In the genomic region with DNA sequence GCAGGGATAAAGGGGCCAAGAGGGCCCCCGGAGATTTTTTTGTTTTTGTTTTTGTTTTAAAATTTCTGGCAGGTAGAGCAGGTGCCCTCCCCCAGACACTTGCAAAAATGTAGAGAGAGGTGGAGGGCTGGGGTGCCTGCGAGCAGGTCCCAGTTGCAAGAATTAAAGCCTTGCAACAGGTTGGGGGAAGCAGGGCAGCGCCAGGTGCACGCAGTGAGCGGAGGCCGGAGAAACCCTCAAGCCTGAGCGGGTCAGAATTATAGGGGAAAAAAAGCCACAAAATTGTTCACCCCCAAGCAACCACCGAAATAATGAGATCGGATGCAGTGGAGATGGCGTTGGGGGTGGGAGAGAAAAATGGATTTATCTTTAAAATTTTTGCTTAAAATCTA, we compare ENCODE assay signal across 8 cellular contexts. TPM values are rescaled to one million over a fixed set of nuclear protein-coding genes. Genes with fewer than 3 reads are reported as not detected.
A peak's percentile ranks its signal among the peaks of the same experiment; 100 is the strongest.
DNase-seq lines count a peak whose midpoint lies in the region; ATAC-seq lines count a peak whose summit lies in the region.

No MANE protein-coding gene starts in this region.

- H3K4me1 Mint-ChIP-seq in activated naive CD8-positive, alpha-beta T cell treated with anti-CD3 and anti-CD28 coated beads, Interleukin-2, amount 10 ng/mL, durations not matched to agents 7 days and 5 days = peaks cover 27% of the 10 kb centered on the region

- H3K4me1 ChIP-seq in HAP-1 (peaks cover 44% of the 10 kb centered on the region), iPS-15b (ENCODE audit: control insufficient read depth, insufficient read depth, low read length) (peaks cover 10% of the 10 kb centered on the region), skeletal muscle satellite cell (ENCODE audit: control insufficient read depth, insufficient read depth, low read length) (peaks cover 44% of the 10 kb centered on the region)

- H3K9ac ChIP-seq in iPS-15b (ENCODE audit: low read depth, low read length) = no peak overlapping the region
- H3K9ac ChIP-seq in skeletal muscle satellite cell (ENCODE audit: low read depth, low read length) = no peak overlapping the region

- intact Hi-C loops in posterior vena cava (cut with DNase I) = loop anchor here (5.0 to 10.0 kb wide), 9 partner anchors 300 to 1060 kb away; no protein-coding TSS in a partner anchor

- no peaks in the 10 kb centered on the region for H3K36me3 Mint-ChIP-seq in activated naive CD8-positive, alpha-beta T cell treated with anti-CD3 and anti-CD28 coated beads, Interleukin-2, amount 10 ng/mL, durations not matched to agents 7 days and 5 days

- no peaks in the 10 kb centered on the region for H3K9me3 ChIP-seq in HAP-1
- H3K9me3 ChIP-seq in iPS-15b (ENCODE audit: control insufficient read depth, insufficient read depth, low read length) = no peaks in the 10 kb centered on the region
- no peaks in the 10 kb centered on the region for H3K9me3 ChIP-seq in skeletal muscle satellite cell (replicated peaks; ENCODE audit: low read length)

- ATAC-seq in activated naive CD8-positive, alpha-beta T cell treated with anti-CD3 and anti-CD28 coated beads, Interleukin-2, amount 10 ng/mL, durations not matched to agents 7 days and 5 days (ENCODE audit: low read depth) = no peak
- ATAC-seq in HG02852 (IDR thresholded peaks at IDR 0.05; ENCODE audit: unreplicated experiment) (no peak), GM21423 (IDR thresholded peaks at IDR 0.05; ENCODE audit: unreplicated experiment) (no peak)

- H3K36me3 ChIP-seq in HAP-1 (replicated peaks) (no peaks in the 10 kb centered on the region), iPS-15b (ENCODE audit: control insufficient read depth, insufficient read depth, low read length) (no peaks in the 10 kb centered on the region), skeletal muscle satellite cell (ENCODE audit: insufficient read depth, low read length) (no peaks in the 10 kb centered on the region)

- POLR2A ChIA-PET in activated naive CD8-positive, alpha-beta T cell treated with anti-CD3 and anti-CD28 coated beads, Interleukin-2, amount 10 ng/mL, durations not matched to agents 7 days and 5 days (lab: Charles Lee) = interaction anchor here (0.6 kb wide), 2 partner anchors 208 to 588 kb away, joined by 4 to 6 read pairs; no protein-coding TSS in a partner anchor

- H3K27me3 ChIP-seq in HAP-1 (ENCODE audit: low read depth) (no peaks in the 10 kb centered on the region), iPS-15b (ENCODE audit: control insufficient read depth, insufficient read depth, low read length) (peaks cover 43% of the 10 kb centered on the region), skeletal muscle satellite cell (ENCODE audit: control insufficient read depth, insufficient read depth, low read length) (peaks cover 60% of the 10 kb centered on the region)

- in situ Hi-C loops in HAP-1 (cut with MboI; ENCODE audit: low sequenced_read_pairs) = loop anchor here (5.0 kb wide), 1 partner anchor 817 kb away; no protein-coding TSS in a partner anchor

- H3K4me2 ChIP-seq in skeletal muscle satellite cell (ENCODE audit: low read length) = peak overlapping the region; percentile 94

- no peaks in the 10 kb centered on the region for H3K9me3 Mint-ChIP-seq in activated naive CD8-positive, alpha-beta T cell treated with anti-CD3 and anti-CD28 coated beads, Interleukin-2, amount 10 ng/mL, durations not matched to agents 7 days and 5 days

- H3K4me3 ChIP-seq in HAP-1 (peak overlapping the region; percentile 41), iPS-15b (ENCODE audit: low read depth, low read length) (peak overlapping the region; percentile 44), skeletal muscle satellite cell (ENCODE audit: low read length) (peak overlapping the region; percentile 67)

- no peak overlapping the region for H3K27ac Mint-ChIP-seq in activated naive CD8-positive, alpha-beta T cell treated with anti-CD3 and anti-CD28 coated beads, Interleukin-2, amount 10 ng/mL, durations not matched to agents 7 days and 5 days

- peaks cover 28% of the 10 kb centered on the region for H3K27me3 Mint-ChIP-seq in activated naive CD8-positive, alpha-beta T cell treated with anti-CD3 and anti-CD28 coated beads, Interleukin-2, amount 10 ng/mL, durations not matched to agents 7 days and 5 days

- peak overlapping the region; percentile 88 for H3K4me3 Mint-ChIP-seq in activated naive CD8-positive, alpha-beta T cell treated with anti-CD3 and anti-CD28 coated beads, Interleukin-2, amount 10 ng/mL, durations not matched to agents 7 days and 5 days

- DNase-seq in HAP-1 (ENCODE audit: low spot score in 2 of 2) = no peak
- DNase-seq in activated naive CD8-positive, alpha-beta T cell treated with anti-CD3 and anti-CD28 coated beads, Interleukin-2, amount 10 ng/mL, durations not matched to agents 7 days and 5 days = no peak
- no peak for DNase-seq in posterior vena cava (ENCODE audit: low spot score)
- DNase-seq in cortex of kidney (lab: John Stamatoyannopoulos, UW) = no peak

RNA-seq across cellular contexts. Expression of a gene that starts 0.5 kb away (rescaled TPM):
- under 1 TPM; 0.08 to 0.14 TPM for total RNA-seq in activated naive CD8-positive, alpha-beta T cell treated with anti-CD3 and anti-CD28 coated beads, Interleukin-2, amount 10 ng/mL, durations not matched to agents 7 days and 5 days
- 2.0 and 20.1 TPM in 2 replicates for total RNA-seq in skeletal muscle satellite cell (2012; rRNA removed)
- total RNA-seq in posterior vena cava = 1,000 to 10,000 TPM in 1 of 2 donors, 100 to 1,000 TPM in 1; 466 to 1,458 TPM

Comparison
In these comparisons a context has a peak if more than half of its experiments do, and no peak if none do; other contexts are left out.
1. RNA of a gene that starts 0.5 kb away (total RNA-seq): 466 to 1,458 TPM in posterior vena cava; 0.08 to 0.14 TPM in activated naive CD8-positive, alpha-beta T cell treated with anti-CD3 and anti-CD28 coated beads, Interleukin-2, amount 10 ng/mL, durations not matched to agents 7 days and 5 days; every median in the first group is over 100 times any median in the second.
2. Peak in every context shown above with its lines, with median percentiles within 50 percentile points of each other: H3K4me3 ChIP-seq.